ENCODE assay signal across 8 cellular contexts in the genomic region with DNA sequence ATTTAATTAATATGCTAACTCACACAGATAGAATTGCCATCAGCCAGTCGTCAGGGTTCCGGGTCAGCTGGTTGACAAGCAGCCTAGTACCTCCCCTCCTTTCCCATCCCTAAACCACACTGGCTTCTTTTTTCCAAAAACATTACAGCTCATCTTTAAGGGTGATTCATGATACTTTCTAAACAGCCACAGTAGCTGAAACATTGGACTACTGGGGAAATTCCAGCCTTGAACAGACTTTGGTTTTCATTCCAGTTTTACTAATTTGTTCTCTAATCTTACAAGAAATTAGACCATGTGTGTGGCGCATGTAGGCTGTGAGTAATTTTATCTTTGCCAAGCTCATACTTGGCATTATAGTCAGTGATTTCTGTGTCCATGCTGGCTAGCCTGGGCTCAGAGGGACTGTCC.
DNase-seq lines count a peak whose midpoint lies in the region; ATAC-seq and TF ChIP-seq lines count a peak whose summit lies in the region.

No MANE protein-coding gene starts in this region.

- H3K27ac ChIP-seq in ovary: peak overlapping the region in 1 of 2 donors; percentile 22
- H3K27ac ChIP-seq in esophagus muscularis mucosa (replicated peaks in 1 of 4): peak overlapping the region in 2 of 4 donors; percentile 0 to 31

- peak; percentile 45 for ATAC-seq in HG03460 (IDR thresholded peaks at IDR 0.05; ENCODE audit: unreplicated experiment)
- ATAC-seq in HG02870 (IDR thresholded peaks at IDR 0.05; ENCODE audit: unreplicated experiment): no peak

- TF ChIP-seq EP300 in ovary (IDR thresholded peaks at IDR 0.05) (no peak), esophagus muscularis mucosa (IDR thresholded peaks at IDR 0.05) (no peak)

- H3K36me3 ChIP-seq in ovary (no peaks in the 10 kb centered on the region), BE2C (no peaks in the 10 kb centered on the region), esophagus muscularis mucosa (no peaks in the 10 kb centered on the region)

- H3K27me3 ChIP-seq in ovary: no peaks in the 10 kb centered on the region
- no peaks in the 10 kb centered on the region for H3K27me3 ChIP-seq in BE2C
- H3K27me3 ChIP-seq in esophagus muscularis mucosa: no peaks in the 10 kb centered on the region

- H3K4me3 ChIP-seq in ovary: no peak overlapping the region
- H3K4me3 ChIP-seq in BE2C (ENCODE audit: low read depth, low read length): no peak overlapping the region
- no peak overlapping the region for H3K4me3 ChIP-seq in esophagus muscularis mucosa

- H3K9me3 ChIP-seq in ovary: no peaks in the 10 kb centered on the region
- H3K9me3 ChIP-seq in BE2C: no peaks in the 10 kb centered on the region
- no peaks in the 10 kb centered on the region for H3K9me3 ChIP-seq in esophagus muscularis mucosa

- WGBS in ovary, 3 donors: 5 to 10% (median 7%) methylated on average over 3 of the region's 3 CpGs
- 43% methylated on average over 3 of the region's 3 CpGs for WGBS in esophagus muscularis mucosa

- DNase-seq in COLO829 (ENCODE audit: low spot score) (peak; percentile 43), dermis blood vessel endothelial cell (peak; percentile 45), ovary (peak in 3 of 5 donors; percentile 37 to 42 (median 37)), BE2C (no peak), esophagus muscularis mucosa (ENCODE audit: extremely low spot score) (no peak)
- DNase-seq in stimulated activated CD4-positive, alpha-beta T cell treated with anti-CD3 and anti-CD28 coated beads, Interleukin-4, amount 100 ng/mL, for 24 hours: no peak

- H3K4me1 ChIP-seq in ovary (ENCODE audit: insufficient read depth) (peaks cover 9% of the 10 kb centered on the region), BE2C (no peaks in the 10 kb centered on the region), esophagus muscularis mucosa (peaks cover 21 to 34% (median 29%) of the 10 kb centered on the region in 4 donors)

- intact Hi-C loops in ovary (cut with DNase I) (loop anchor here in 1 of 4 donors (10.0 kb wide), 1 partner anchor 59 kb away; no protein-coding TSS in a partner anchor), esophagus muscularis mucosa (cut with DNase I) (no loop called here)

- no peak for TF ChIP-seq POLR2A in ovary (IDR thresholded peaks at IDR 0.05)
- no peak for TF ChIP-seq POLR2A in esophagus muscularis mucosa (IDR thresholded peaks at IDR 0.05; ENCODE audit: low read depth)

- TF ChIP-seq CTCF in ovary (IDR thresholded peaks at IDR 0.05) (no peak), BE2C (IDR thresholded peaks at IDR 0.05; ENCODE audit: low read depth, low read length) (no peak), esophagus muscularis mucosa (IDR thresholded peaks at IDR 0.05) (no peak)

Comparison
In these comparisons a context has a peak if more than half of its experiments do, and no peak if none do; other contexts are left out.
1. DNase-seq: peak in COLO829 (single experiment), dermis blood vessel endothelial cell (single experiment) and ovary (3 of 5); none in BE2C (single experiment), stimulated activated CD4-positive, alpha-beta T cell treated with anti-CD3 and anti-CD28 coated beads, Interleukin-4, amount 100 ng/mL, for 24 hours (single experiment) and esophagus muscularis mucosa (single experiment).